23 cellular contexts compared by ENCODE assay signal in genomic region chr5:138527170-138527569, GRCh38. TPM values are rescaled to one million over a fixed set of nuclear protein-coding genes. Genes with fewer than 3 reads are reported as not detected.
DNase-seq lines count a peak whose midpoint lies in the region; ATAC-seq and TF ChIP-seq lines count a peak whose summit lies in the region.
"Had no signal": no experiment of that assay in that cellular context is flagged by ENCODE, and none has a peak within 500 bp of the region (broad histone marks: within the 10 kb centered on the region; RNA-seq: fewer than 3 reads in every experiment).

No MANE protein-coding gene starts in this region.

- peak overlapping the region; percentile 87 for H3K27ac Mint-ChIP-seq in activated CD4-positive, alpha-beta T cell treated with anti-CD3 and anti-CD28 coated beads for 36 hours
- peak overlapping the region; percentile 25 for H3K27ac Mint-ChIP-seq in neural progenitor cell
- H3K27ac Mint-ChIP-seq in activated CD4-positive, alpha-beta T cell treated with anti-CD3 and anti-CD28 coated beads, Interleukin-2, amount 10 ng/mL, durations not matched to agents 24 days and 14 days, result no peak overlapping the region
- H3K27ac Mint-ChIP-seq: activated naive CD4-positive, alpha-beta T cell treated with anti-CD3 and anti-CD28 coated beads for 36 hours; CD4-positive, alpha-beta T cell; T-helper 1 cell treated with Interleukin-12 subunit alpha and Interleukin-12 subunit beta and Interleukin-4 antibody, amounts not matched to agents 30 μg/mL and 1 μg/mL, for 36 hours had no signal

- H3K27ac ChIP-seq in neural progenitor cell, result peak overlapping the region; percentile 25
- H3K27ac ChIP-seq: body of pancreas, colonic mucosa, gastrocnemius medialis, tibial artery had no signal

- in situ Hi-C loops in ACHN (cut with HindIII; ENCODE audit: low pct_ligation_motif_present, low pct_unique_long_range_greater_than_20kb, low sequenced_read_pairs), result no loop called here

- H2AFZ ChIP-seq in neural progenitor cell (replicated peaks), result no peak overlapping the region

- H3K4me1 ChIP-seq in neural progenitor cell, result peaks cover 12% of the 10 kb centered on the region
- H3K4me1 ChIP-seq: colonic mucosa had no signal

- H3K4me2 ChIP-seq in neural progenitor cell, result no peak overlapping the region

- no peak for DNase-seq in activated CD4-positive, alpha-beta T cell treated with anti-CD3 and anti-CD28 coated beads for 36 hours
- DNase-seq in activated CD4-positive, alpha-beta T cell treated with anti-CD3 and anti-CD28 coated beads, Interleukin-2, amount 50 U/mL, for 48 hours, result no peak
- DNase-seq in amniotic epithelial cell (ENCODE audit: low read depth), result peak; percentile 27
- DNase-seq in neural progenitor cell (ENCODE audit: low spot score), result no peak
- DNase-seq in ACHN, result no peak
- DNase-seq in activated CD4-positive, alpha-beta T cell treated with anti-CD3 and anti-CD28 coated beads, Interleukin-2, amount 10 ng/mL, durations not matched to agents 24 days and 14 days, result no peak
- DNase-seq in GOT3 (lab: John Stamatoyannopoulos, UW), result no peak
- DNase-seq: activated naive CD4-positive, alpha-beta T cell treated with anti-CD3 and anti-CD28 coated beads for 36 hours; body of pancreas; CD4-positive, alpha-beta T cell; colonic mucosa; DMS79 treated with DMSO at 0.1 percent for 48 hours; gastrocnemius medialis; Kasumi-1; NCI-H1417; NCI-H526; OCI-M1; SIG-M5; stimulated activated CD4-positive, alpha-beta T cell treated with anti-CD3 and anti-CD28 coated beads, Interleukin-12 subunit alpha, Interleukin-12 subunit beta, amount 100 ng/mL, for 4 hours; tibial artery had no signal

- no peak overlapping the region for H3K4me3 Mint-ChIP-seq in activated CD4-positive, alpha-beta T cell treated with anti-CD3 and anti-CD28 coated beads for 36 hours
- peak overlapping the region; percentile 42 for H3K4me3 Mint-ChIP-seq in neural progenitor cell
- H3K4me3 Mint-ChIP-seq in activated CD4-positive, alpha-beta T cell treated with anti-CD3 and anti-CD28 coated beads, Interleukin-2, amount 10 ng/mL, durations not matched to agents 24 days and 14 days, result no peak overlapping the region
- H3K4me3 Mint-ChIP-seq: activated naive CD4-positive, alpha-beta T cell treated with anti-CD3 and anti-CD28 coated beads for 36 hours; CD4-positive, alpha-beta T cell; T-helper 1 cell treated with Interleukin-12 subunit alpha and Interleukin-12 subunit beta and Interleukin-4 antibody, amounts not matched to agents 30 μg/mL and 1 μg/mL, for 36 hours had no signal

- no peaks in the 10 kb centered on the region for H3K27me3 Mint-ChIP-seq in activated CD4-positive, alpha-beta T cell treated with anti-CD3 and anti-CD28 coated beads for 36 hours
- peaks cover 2% of the 10 kb centered on the region for H3K27me3 Mint-ChIP-seq in neural progenitor cell (ENCODE audit: insufficient read depth, low read depth)
- no peaks in the 10 kb centered on the region for H3K27me3 Mint-ChIP-seq in activated CD4-positive, alpha-beta T cell treated with anti-CD3 and anti-CD28 coated beads, Interleukin-2, amount 10 ng/mL, durations not matched to agents 24 days and 14 days
- H3K27me3 Mint-ChIP-seq: CD4-positive, alpha-beta T cell had no signal

- intact Hi-C loops in activated CD4-positive, alpha-beta T cell treated with anti-CD3 and anti-CD28 coated beads for 36 hours (cut with DNase I, micrococcal nuclease), result no loop called here
- intact Hi-C loops in activated CD4-positive, alpha-beta T cell treated with anti-CD3 and anti-CD28 coated beads, Interleukin-2, amount 10 ng/mL, durations not matched to agents 24 days and 14 days (cut with micrococcal nuclease), result no loop called here

- no peaks in the 10 kb centered on the region for H3K9me3 ChIP-seq in neural progenitor cell (ENCODE audit: low read depth)
- H3K9me3 ChIP-seq: body of pancreas, colonic mucosa, gastrocnemius medialis, HAP-1, tibial artery had no signal

- peaks cover 46% of the 10 kb centered on the region for H3K4me1 Mint-ChIP-seq in activated CD4-positive, alpha-beta T cell treated with anti-CD3 and anti-CD28 coated beads for 36 hours
- peaks cover 11% of the 10 kb centered on the region for H3K4me1 Mint-ChIP-seq in neural progenitor cell
- H3K4me1 Mint-ChIP-seq in activated CD4-positive, alpha-beta T cell treated with anti-CD3 and anti-CD28 coated beads, Interleukin-2, amount 10 ng/mL, durations not matched to agents 24 days and 14 days, result peaks cover 19% of the 10 kb centered on the region

- no peak for ATAC-seq in activated CD4-positive, alpha-beta T cell treated with anti-CD3 and anti-CD28 coated beads for 36 hours
- ATAC-seq: body of pancreas, gastrocnemius medialis had no signal

- peaks cover 100% of the 10 kb centered on the region for H3K79me2 ChIP-seq in neural progenitor cell (ENCODE audit: low read depth)

- no peaks in the 10 kb centered on the region for H3K36me3 ChIP-seq in neural progenitor cell
- H3K36me3 ChIP-seq: colonic mucosa, gastrocnemius medialis had no signal

- H3K36me3 Mint-ChIP-seq in activated CD4-positive, alpha-beta T cell treated with anti-CD3 and anti-CD28 coated beads for 36 hours (ENCODE audit: low read depth), result peaks cover 43% of the 10 kb centered on the region
- peaks cover 18% of the 10 kb centered on the region for H3K36me3 Mint-ChIP-seq in neural progenitor cell
- H3K36me3 Mint-ChIP-seq in activated CD4-positive, alpha-beta T cell treated with anti-CD3 and anti-CD28 coated beads, Interleukin-2, amount 10 ng/mL, durations not matched to agents 24 days and 14 days (ENCODE audit: low read depth), result peaks cover 41% of the 10 kb centered on the region

- H3K9me3 Mint-ChIP-seq in activated CD4-positive, alpha-beta T cell treated with anti-CD3 and anti-CD28 coated beads for 36 hours (ENCODE audit: low read depth), result no peaks in the 10 kb centered on the region
- H3K9me3 Mint-ChIP-seq in neural progenitor cell, result no peaks in the 10 kb centered on the region
- H3K9me3 Mint-ChIP-seq in activated CD4-positive, alpha-beta T cell treated with anti-CD3 and anti-CD28 coated beads, Interleukin-2, amount 10 ng/mL, durations not matched to agents 24 days and 14 days, result no peaks in the 10 kb centered on the region
- H3K9me3 Mint-ChIP-seq: activated naive CD4-positive, alpha-beta T cell treated with anti-CD3 and anti-CD28 coated beads for 36 hours; CD4-positive, alpha-beta T cell; T-helper 1 cell treated with Interleukin-12 subunit alpha and Interleukin-12 subunit beta and Interleukin-4 antibody, amounts not matched to agents 30 μg/mL and 1 μg/mL, for 36 hours had no signal

- CTCF ChIA-PET in activated CD4-positive, alpha-beta T cell treated with anti-CD3 and anti-CD28 coated beads for 36 hours (lab: Charles Lee), result interaction anchor here (0.8 to 2.0 kb wide), 6 partner anchors 16 to 78 kb away, joined by 3 to 8 read pairs (median 4); partner anchors contain the start of gene EGR1

- TF ChIP-seq CTCF in LNCAP (IDR thresholded peaks at IDR 0.05) (peak; percentile 40), neural progenitor cell (IDR thresholded peaks at IDR 0.05) (no peak)

- H4K20me1 ChIP-seq in neural progenitor cell (ENCODE audit: low read depth), result peaks cover 41% of the 10 kb centered on the region

- POLR2A ChIA-PET in activated CD4-positive, alpha-beta T cell treated with anti-CD3 and anti-CD28 coated beads for 36 hours (lab: Charles Lee), result interaction anchor here (0.9 kb wide), 1 partner anchor 46 kb away, joined by 4 read pairs; no protein-coding TSS in a partner anchor

- H3K9ac ChIP-seq in neural progenitor cell, result no peak overlapping the region

- no peak overlapping the region for H3K4me3 ChIP-seq in neural progenitor cell
- H3K4me3 ChIP-seq: body of pancreas, colonic mucosa, gastrocnemius medialis, HAP-1, tibial artery had no signal

- H3K27me3 ChIP-seq in neural progenitor cell, result no peaks in the 10 kb centered on the region
- H3K27me3 ChIP-seq: body of pancreas, colonic mucosa, gastrocnemius medialis, tibial artery had no signal

- H3F3A ChIP-seq in neural progenitor cell (ENCODE audit: low read depth), result peaks cover 19% of the 10 kb centered on the region

RNA-seq across cellular contexts. Expression of gene ETF1, which starts 15.9 kb away (rescaled TPM):
- 100 to 1,000 TPM; 140 to 156 TPM for total RNA-seq in activated CD4-positive, alpha-beta T cell treated with anti-CD3 and anti-CD28 coated beads for 36 hours
- 85.5 and 116 TPM in 2 replicates for total RNA-seq in neural progenitor cell (ENCODE audit: low replicate concordance)
- 200 and 205 TPM in 2 replicates for total RNA-seq in activated CD4-positive, alpha-beta T cell treated with anti-CD3 and anti-CD28 coated beads, Interleukin-2, amount 10 ng/mL, durations not matched to agents 24 days and 14 days

RNA-seq across cellular contexts. Expression of gene HSPA9, which starts 48.0 kb away (rescaled TPM):
- 100 to 1,000 TPM; 431 to 466 TPM for total RNA-seq in activated CD4-positive, alpha-beta T cell treated with anti-CD3 and anti-CD28 coated beads for 36 hours
- total RNA-seq in neural progenitor cell (ENCODE audit: low replicate concordance), result 259 and 276 TPM in 2 replicates
- total RNA-seq in activated CD4-positive, alpha-beta T cell treated with anti-CD3 and anti-CD28 coated beads, Interleukin-2, amount 10 ng/mL, durations not matched to agents 24 days and 14 days, result 415 and 430 TPM in 2 replicates
